ENCODE assay signal across 1 cellular context in genomic region chr14:35403397-35404245, GRCh38.
TF ChIP-seq lines count a peak whose summit lies in the region.

No MANE protein-coding gene starts in this region.

TF ChIP-seq in K562, 482 proteins besides CTCF, POLR2A, EP300 and RAD21 (continued from another document and continues in another):
- TF ChIP-seq CLOCK (CRISPR knock-in tag; IDR thresholded peaks at IDR 0.05; ENCODE audit: borderline replicate concordance) = no peak
- no peak for TF ChIP-seq C11orf30 (IDR thresholded peaks at IDR 0.05; ENCODE audit: low read depth)
- TF ChIP-seq HINFP (tag; conservative IDR thresholded peaks at IDR 0.05; ENCODE audit: low read depth) = no peak
- no peak for TF ChIP-seq ZBTB17 (CRISPR knock-in tag; IDR thresholded peaks at IDR 0.05)
- no peak for TF ChIP-seq ZNF696 (CRISPR knock-in tag; conservative IDR thresholded peaks at IDR 0.05)
- TF ChIP-seq ZNF717 (CRISPR knock-in tag; IDR thresholded peaks at IDR 0.05) = no peak
- TF ChIP-seq CEBPG (CRISPR knock-in tag; IDR thresholded peaks at IDR 0.05) = peak; percentile 95
- TF ChIP-seq CEBPG (tag; conservative IDR thresholded peaks at IDR 0.05 in 1 of 2, IDR thresholded peaks at IDR 0.05 in 1 of 2) = peak; percentile 97 to 99
- TF ChIP-seq, protein P1, sequence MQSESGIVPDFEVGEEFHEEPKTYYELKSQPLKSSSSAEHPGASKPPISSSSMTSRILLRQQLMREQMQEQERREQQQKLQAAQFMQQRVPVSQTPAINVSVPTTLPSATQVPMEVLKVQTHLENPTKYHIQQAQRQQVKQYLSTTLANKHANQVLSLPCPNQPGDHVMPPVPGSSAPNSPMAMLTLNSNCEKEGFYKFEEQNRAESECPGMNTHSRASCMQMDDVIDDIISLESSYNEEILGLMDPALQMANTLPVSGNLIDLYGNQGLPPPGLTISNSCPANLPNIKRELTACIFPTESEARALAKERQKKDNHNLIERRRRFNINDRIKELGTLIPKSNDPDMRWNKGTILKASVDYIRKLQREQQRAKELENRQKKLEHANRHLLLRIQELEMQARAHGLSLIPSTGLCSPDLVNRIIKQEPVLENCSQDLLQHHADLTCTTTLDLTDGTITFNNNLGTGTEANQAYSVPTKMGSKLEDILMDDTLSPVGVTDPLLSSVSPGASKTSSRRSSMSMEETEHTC (IDR thresholded peaks at IDR 0.05) = no peak
- TF ChIP-seq, protein P2, sequence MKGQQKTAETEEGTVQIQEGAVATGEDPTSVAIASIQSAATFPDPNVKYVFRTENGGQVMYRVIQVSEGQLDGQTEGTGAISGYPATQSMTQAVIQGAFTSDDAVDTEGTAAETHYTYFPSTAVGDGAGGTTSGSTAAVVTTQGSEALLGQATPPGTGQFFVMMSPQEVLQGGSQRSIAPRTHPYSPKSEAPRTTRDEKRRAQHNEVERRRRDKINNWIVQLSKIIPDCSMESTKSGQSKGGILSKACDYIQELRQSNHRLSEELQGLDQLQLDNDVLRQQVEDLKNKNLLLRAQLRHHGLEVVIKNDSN (CRISPR knock-in tag; IDR thresholded peaks at IDR 0.05) = 0 out of 2 replicates have a peak, but pooled peaks have one; percentile 11
- no peak for TF ChIP-seq TCF15 (CRISPR knock-in tag; IDR thresholded peaks at IDR 0.05)
- TF ChIP-seq TRIM28 (IDR thresholded peaks at IDR 0.05) = no peak
- no peak for TF ChIP-seq NR3C1 (CRISPR knock-in tag; IDR thresholded peaks at IDR 0.05)
- TF ChIP-seq, protein P3, sequence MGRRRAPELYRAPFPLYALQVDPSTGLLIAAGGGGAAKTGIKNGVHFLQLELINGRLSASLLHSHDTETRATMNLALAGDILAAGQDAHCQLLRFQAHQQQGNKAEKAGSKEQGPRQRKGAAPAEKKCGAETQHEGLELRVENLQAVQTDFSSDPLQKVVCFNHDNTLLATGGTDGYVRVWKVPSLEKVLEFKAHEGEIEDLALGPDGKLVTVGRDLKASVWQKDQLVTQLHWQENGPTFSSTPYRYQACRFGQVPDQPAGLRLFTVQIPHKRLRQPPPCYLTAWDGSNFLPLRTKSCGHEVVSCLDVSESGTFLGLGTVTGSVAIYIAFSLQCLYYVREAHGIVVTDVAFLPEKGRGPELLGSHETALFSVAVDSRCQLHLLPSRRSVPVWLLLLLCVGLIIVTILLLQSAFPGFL (CRISPR knock-in tag; IDR thresholded peaks at IDR 0.05) = no peak
- TF ChIP-seq JUNB (CRISPR knock-in tag; conservative IDR thresholded peaks at IDR 0.05) = no peak
- no peak for TF ChIP-seq ZNF197 (CRISPR knock-in tag; IDR thresholded peaks at IDR 0.05; ENCODE audit: low read depth)
- TF ChIP-seq ZNF77 (CRISPR knock-in tag; IDR thresholded peaks at IDR 0.05) = no peak
- TF ChIP-seq SMAD2 (IDR thresholded peaks at IDR 0.05; ENCODE audit: low read depth, low read length) = no peak
- TF ChIP-seq CBX3 (IDR thresholded peaks at IDR 0.05; ENCODE audit: borderline replicate concordance in 1 of 2, low read length in 2 of 2) = no peak
- TF ChIP-seq ZNF436 (CRISPR knock-in tag; IDR thresholded peaks at IDR 0.05) = no peak
- no peak for TF ChIP-seq OTX1 (CRISPR knock-in tag; IDR thresholded peaks at IDR 0.05)
- TF ChIP-seq ZBTB7A (IDR thresholded peaks at IDR 0.05; ENCODE audit: borderline replicate concordance, control insufficient read depth, low read depth, low read length) = peak; percentile 85; the same call in 1 of the 2 replicates
- TF ChIP-seq RB1 (IDR thresholded peaks at IDR 0.05; ENCODE audit: low read depth) = peak; percentile 15; the same call in 1 of the 2 replicates
- TF ChIP-seq HDAC6 (IDR thresholded peaks at IDR 0.05; ENCODE audit: low read depth, low read length) = no peak
- no peak for TF ChIP-seq ZC3H4 (CRISPR knock-in tag; IDR thresholded peaks at IDR 0.05; ENCODE audit: borderline replicate concordance)
- TF ChIP-seq SFPQ (IDR thresholded peaks at IDR 0.05; ENCODE audit: low read depth, low read length) = no peak
- no peak; the same call in 1 of the 2 replicates for TF ChIP-seq CHD2 (IDR thresholded peaks at IDR 0.05; ENCODE audit: low read depth, low read length)
- TF ChIP-seq MTA2 (IDR thresholded peaks at IDR 0.05; ENCODE audit: low read depth) = no peak
- TF ChIP-seq ZNF766 (CRISPR knock-in tag; conservative IDR thresholded peaks at IDR 0.05) = 0 out of 2 replicates have a peak, but pooled peaks have one; percentile 65
- no peak for TF ChIP-seq SNIP1 (IDR thresholded peaks at IDR 0.05; ENCODE audit: low read depth)
- no peak for TF ChIP-seq HLTF (IDR thresholded peaks at IDR 0.05)
- TF ChIP-seq, protein P4, sequence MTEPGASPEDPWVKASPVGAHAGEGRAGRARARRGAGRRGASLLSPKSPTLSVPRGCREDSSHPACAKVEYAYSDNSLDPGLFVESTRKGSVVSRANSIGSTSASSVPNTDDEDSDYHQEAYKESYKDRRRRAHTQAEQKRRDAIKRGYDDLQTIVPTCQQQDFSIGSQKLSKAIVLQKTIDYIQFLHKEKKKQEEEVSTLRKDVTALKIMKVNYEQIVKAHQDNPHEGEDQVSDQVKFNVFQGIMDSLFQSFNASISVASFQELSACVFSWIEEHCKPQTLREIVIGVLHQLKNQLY (CRISPR knock-in tag; conservative IDR thresholded peaks at IDR 0.05) = no peak
- TF ChIP-seq, protein P5, sequence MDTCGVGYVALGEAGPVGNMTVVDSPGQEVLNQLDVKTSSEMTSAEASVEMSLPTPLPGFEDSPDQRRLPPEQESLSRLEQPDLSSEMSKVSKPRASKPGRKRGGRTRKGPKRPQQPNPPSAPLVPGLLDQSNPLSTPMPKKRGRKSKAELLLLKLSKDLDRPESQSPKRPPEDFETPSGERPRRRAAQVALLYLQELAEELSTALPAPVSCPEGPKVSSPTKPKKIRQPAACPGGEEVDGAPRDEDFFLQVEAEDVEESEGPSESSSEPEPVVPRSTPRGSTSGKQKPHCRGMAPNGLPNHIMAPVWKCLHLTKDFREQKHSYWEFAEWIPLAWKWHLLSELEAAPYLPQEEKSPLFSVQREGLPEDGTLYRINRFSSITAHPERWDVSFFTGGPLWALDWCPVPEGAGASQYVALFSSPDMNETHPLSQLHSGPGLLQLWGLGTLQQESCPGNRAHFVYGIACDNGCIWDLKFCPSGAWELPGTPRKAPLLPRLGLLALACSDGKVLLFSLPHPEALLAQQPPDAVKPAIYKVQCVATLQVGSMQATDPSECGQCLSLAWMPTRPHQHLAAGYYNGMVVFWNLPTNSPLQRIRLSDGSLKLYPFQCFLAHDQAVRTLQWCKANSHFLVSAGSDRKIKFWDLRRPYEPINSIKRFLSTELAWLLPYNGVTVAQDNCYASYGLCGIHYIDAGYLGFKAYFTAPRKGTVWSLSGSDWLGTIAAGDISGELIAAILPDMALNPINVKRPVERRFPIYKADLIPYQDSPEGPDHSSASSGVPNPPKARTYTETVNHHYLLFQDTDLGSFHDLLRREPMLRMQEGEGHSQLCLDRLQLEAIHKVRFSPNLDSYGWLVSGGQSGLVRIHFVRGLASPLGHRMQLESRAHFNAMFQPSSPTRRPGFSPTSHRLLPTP (IDR thresholded peaks at IDR 0.05; ENCODE audit: borderline replicate concordance, extremely low read depth, insufficient read length) = no peak
- no peak for TF ChIP-seq SIN3A (IDR thresholded peaks at IDR 0.05; ENCODE audit: borderline replicate concordance in 2 of 2, control insufficient read depth in 1 of 2, low read depth in 2 of 2, low read length in 2 of 2)
- TF ChIP-seq RHOXF2B (CRISPR knock-in tag; conservative IDR thresholded peaks at IDR 0.05) = no peak
- TF ChIP-seq KDM2B (CRISPR knock-in tag; IDR thresholded peaks at IDR 0.05) = no peak
- TF ChIP-seq SIX5 (IDR thresholded peaks at IDR 0.05; ENCODE audit: borderline replicate concordance in 1 of 2, insufficient read depth in 1 of 2, low read depth in 1 of 2, low read length in 2 of 2) = no peak
- peak; percentile 74 for TF ChIP-seq DPF2 (IDR thresholded peaks at IDR 0.05)
- TF ChIP-seq ZNF699 (CRISPR knock-in tag; IDR thresholded peaks at IDR 0.05; ENCODE audit: insufficient replicate concordance) = no peak
- TF ChIP-seq NFIC (IDR thresholded peaks at IDR 0.05) = peak; percentile 91
- no peak; the same call in 1 of the 2 replicates for TF ChIP-seq POLR2G (IDR thresholded peaks at IDR 0.05; ENCODE audit: low read depth, low read length)
- TF ChIP-seq ERF (CRISPR knock-in tag; IDR thresholded peaks at IDR 0.05) = no peak
- TF ChIP-seq, protein P6, sequence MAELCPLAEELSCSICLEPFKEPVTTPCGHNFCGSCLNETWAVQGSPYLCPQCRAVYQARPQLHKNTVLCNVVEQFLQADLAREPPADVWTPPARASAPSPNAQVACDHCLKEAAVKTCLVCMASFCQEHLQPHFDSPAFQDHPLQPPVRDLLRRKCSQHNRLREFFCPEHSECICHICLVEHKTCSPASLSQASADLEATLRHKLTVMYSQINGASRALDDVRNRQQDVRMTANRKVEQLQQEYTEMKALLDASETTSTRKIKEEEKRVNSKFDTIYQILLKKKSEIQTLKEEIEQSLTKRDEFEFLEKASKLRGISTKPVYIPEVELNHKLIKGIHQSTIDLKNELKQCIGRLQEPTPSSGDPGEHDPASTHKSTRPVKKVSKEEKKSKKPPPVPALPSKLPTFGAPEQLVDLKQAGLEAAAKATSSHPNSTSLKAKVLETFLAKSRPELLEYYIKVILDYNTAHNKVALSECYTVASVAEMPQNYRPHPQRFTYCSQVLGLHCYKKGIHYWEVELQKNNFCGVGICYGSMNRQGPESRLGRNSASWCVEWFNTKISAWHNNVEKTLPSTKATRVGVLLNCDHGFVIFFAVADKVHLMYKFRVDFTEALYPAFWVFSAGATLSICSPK (IDR thresholded peaks at IDR 0.05; ENCODE audit: borderline replicate concordance) = no peak
- no peak for TF ChIP-seq ZNF79 (CRISPR knock-in tag; IDR thresholded peaks at IDR 0.05; ENCODE audit: low read depth)
- peak; percentile 91 for TF ChIP-seq MYC (IDR thresholded peaks at IDR 0.05; ENCODE audit: low read depth, low read length)
- TF ChIP-seq MYC (CRISPR knock-in tag; IDR thresholded peaks at IDR 0.05; ENCODE audit: borderline replicate concordance, low read depth) = no peak
- TF ChIP-seq RBM34 (IDR thresholded peaks at IDR 0.05; ENCODE audit: borderline replicate concordance, insufficient read depth, low read length) = no peak
- no peak for TF ChIP-seq ILK (tag; IDR thresholded peaks at IDR 0.05; ENCODE audit: borderline replicate concordance, low read depth)
- TF ChIP-seq HDAC1 (IDR thresholded peaks at IDR 0.05) = peak in 1 of 2 experiments; percentile 79; a peak in 2 of 4 replicates
- TF ChIP-seq MAZ (CRISPR knock-in tag; conservative IDR thresholded peaks at IDR 0.05 in 1 of 2, IDR thresholded peaks at IDR 0.05 in 1 of 2) = no peak; a peak in 1 of 4 replicates
- TF ChIP-seq HMG20B (CRISPR knock-in tag; IDR thresholded peaks at IDR 0.05) = no peak
- no peak for TF ChIP-seq PHB (CRISPR knock-in tag; IDR thresholded peaks at IDR 0.05)
- peak; percentile 31 for TF ChIP-seq SMAD1 (IDR thresholded peaks at IDR 0.05; ENCODE audit: low read depth, low read length, partially characterized antibody)
- TF ChIP-seq TEAD1 (CRISPR knock-in tag; IDR thresholded peaks at IDR 0.05) = 0 out of 4 replicates have a peak, but pooled peaks of 1 of the 2 experiments have one; percentile 5
- TF ChIP-seq ZNF232 (CRISPR knock-in tag; IDR thresholded peaks at IDR 0.05) = no peak
- TF ChIP-seq ID3 (CRISPR knock-in tag; IDR thresholded peaks at IDR 0.05) = no peak
- TF ChIP-seq ID3 (tag; IDR thresholded peaks at IDR 0.05) = no peak
- TF ChIP-seq ZNF324 (CRISPR knock-in tag; IDR thresholded peaks at IDR 0.05) = no peak
- no peak for TF ChIP-seq ZSCAN29 (IDR thresholded peaks at IDR 0.05)
